Comparison of ENCODE assay signal across 9 cellular contexts in genomic region chr17:57889892-57890856, GRCh38. TPM values are rescaled to one million over a fixed set of nuclear protein-coding genes. Genes with fewer than 3 reads are reported as not detected.
A peak's percentile ranks its signal among the peaks of the same experiment; 100 is the strongest.
DNase-seq lines count a peak whose midpoint lies in the region; ATAC-seq and TF ChIP-seq lines count a peak whose summit lies in the region.
"Had no signal": no experiment of that assay in that cellular context is flagged by ENCODE, and none has a peak within 500 bp of the region (broad histone marks: within the 10 kb centered on the region; RNA-seq: fewer than 3 reads in every experiment).

No MANE protein-coding gene starts in this region.

- no peaks in the 10 kb centered on the region for H3K27me3 ChIP-seq in tibial nerve

- H3K9me3 ChIP-seq in tibial nerve, result no peaks in the 10 kb centered on the region

- no peak overlapping the region for H3K4me3 ChIP-seq in tibial nerve

- TF ChIP-seq POLR2A in tibial nerve (IDR thresholded peaks at IDR 0.05), result no peak
- TF ChIP-seq POLR2A in GM18505 (IDR thresholded peaks at IDR 0.05; ENCODE audit: borderline replicate concordance, extremely low read depth, insufficient read depth, insufficient read length), result no peak

- ATAC-seq in left lobe of liver (peak; percentile 19), GM19328 (IDR thresholded peaks at IDR 0.05; ENCODE audit: unreplicated experiment) (no peak), GM18505 (IDR thresholded peaks at IDR 0.05; ENCODE audit: unreplicated experiment) (no peak), HG02759 (IDR thresholded peaks at IDR 0.05; ENCODE audit: unreplicated experiment) (no peak)

- DNase-seq in cerebellum (ENCODE audit: low spot score) (peak; percentile 80), left lobe of liver (ENCODE audit: low spot score) (peak; percentile 70), tibial nerve (ENCODE audit: low spot score in 2 of 2) (no peak), superior temporal gyrus (ENCODE audit: extremely low spot score) (no peak)
- DNase-seq: NCI-H1092 had no signal

- H3K27ac ChIP-seq in tibial nerve, result peak overlapping the region; percentile 26 to 96 (median 73)

- H3K4me1 ChIP-seq in tibial nerve, result peaks cover 0 to 71% (median 47%) of the 10 kb centered on the region in 4 donors

- peak in 1 of 5 experiments; percentile 6 for TF ChIP-seq CTCF in tibial nerve (IDR thresholded peaks at IDR 0.05)

- WGBS in tibial nerve, 2 donors, result 56 to 72% methylated on average over 6 to 10 of the region's 11 CpGs

- H3K36me3 ChIP-seq in tibial nerve, result peaks cover 0 to 10% (median 0%) of the 10 kb centered on the region in 3 donors

- peak; percentile 20; the same call in 1 of the 2 replicates for TF ChIP-seq RAD21 in Ishikawa (IDR thresholded peaks at IDR 0.05; ENCODE audit: low read depth)

- TF ChIP-seq EP300 in Ishikawa (IDR thresholded peaks at IDR 0.05; ENCODE audit: borderline replicate concordance), result peak; percentile 91
- TF ChIP-seq EP300 in tibial nerve (IDR thresholded peaks at IDR 0.05), result no peak

TF ChIP-seq in Ishikawa, 13 proteins besides CTCF, POLR2A, EP300 and RAD21:
- TF ChIP-seq TEAD4 (IDR thresholded peaks at IDR 0.05), result peak; percentile 86
- no peak for TF ChIP-seq REST (IDR thresholded peaks at IDR 0.05; ENCODE audit: low read depth)
- peak; percentile 96 for TF ChIP-seq TCF12 (IDR thresholded peaks at IDR 0.05; ENCODE audit: low read depth)
- no peak for TF ChIP-seq CREB1 (IDR thresholded peaks at IDR 0.05; ENCODE audit: low read depth)
- TF ChIP-seq, protein P1, sequence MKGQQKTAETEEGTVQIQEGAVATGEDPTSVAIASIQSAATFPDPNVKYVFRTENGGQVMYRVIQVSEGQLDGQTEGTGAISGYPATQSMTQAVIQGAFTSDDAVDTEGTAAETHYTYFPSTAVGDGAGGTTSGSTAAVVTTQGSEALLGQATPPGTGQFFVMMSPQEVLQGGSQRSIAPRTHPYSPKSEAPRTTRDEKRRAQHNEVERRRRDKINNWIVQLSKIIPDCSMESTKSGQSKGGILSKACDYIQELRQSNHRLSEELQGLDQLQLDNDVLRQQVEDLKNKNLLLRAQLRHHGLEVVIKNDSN (IDR thresholded peaks at IDR 0.05), result no peak
- TF ChIP-seq NFIC (IDR thresholded peaks at IDR 0.05), result peak; percentile 95
- peak; percentile 21; the same call in 1 of the 2 replicates for TF ChIP-seq CEBPB (IDR thresholded peaks at IDR 0.05)
- TF ChIP-seq ZBTB7A (IDR thresholded peaks at IDR 0.05; ENCODE audit: low read depth), result peak; percentile 91
- peak; percentile 82 for TF ChIP-seq MAX (IDR thresholded peaks at IDR 0.05)
- TF ChIP-seq EGR1 (IDR thresholded peaks at IDR 0.05), result 0 out of 2 replicates have a peak, but pooled peaks have one; percentile 11
- TF ChIP-seq FOXM1 (IDR thresholded peaks at IDR 0.05; ENCODE audit: borderline replicate concordance, low read depth), result peak; percentile 90
- TF ChIP-seq TAF1 (IDR thresholded peaks at IDR 0.05; ENCODE audit: low read depth), result no peak
- peak; percentile 65; the same call in 1 of the 2 replicates for TF ChIP-seq YY1 (IDR thresholded peaks at IDR 0.05; ENCODE audit: low read depth)
TF ChIP-seq in Ishikawa: peak in this region for 9.

RNA-seq across cellular contexts. Expression of gene MRPS23, which starts 40.3 kb away (rescaled TPM):
- total RNA-seq in cerebellum (17.1 TPM), left lobe of liver (13.1 TPM), tibial nerve (10 to 100 TPM in 2 of 4 donors, 1 to 10 TPM in 2; 8.0 to 20.1 (median 9.0) TPM)

Comparison
In these comparisons a context has a peak if more than half of its experiments do, and no peak if none do; other contexts are left out.
1. DNase-seq: peak in cerebellum (single experiment) and left lobe of liver (single experiment); none in tibial nerve (0 of 2) and superior temporal gyrus (single experiment).